ENCODE assay signal across 24 cellular contexts in the genomic region with DNA sequence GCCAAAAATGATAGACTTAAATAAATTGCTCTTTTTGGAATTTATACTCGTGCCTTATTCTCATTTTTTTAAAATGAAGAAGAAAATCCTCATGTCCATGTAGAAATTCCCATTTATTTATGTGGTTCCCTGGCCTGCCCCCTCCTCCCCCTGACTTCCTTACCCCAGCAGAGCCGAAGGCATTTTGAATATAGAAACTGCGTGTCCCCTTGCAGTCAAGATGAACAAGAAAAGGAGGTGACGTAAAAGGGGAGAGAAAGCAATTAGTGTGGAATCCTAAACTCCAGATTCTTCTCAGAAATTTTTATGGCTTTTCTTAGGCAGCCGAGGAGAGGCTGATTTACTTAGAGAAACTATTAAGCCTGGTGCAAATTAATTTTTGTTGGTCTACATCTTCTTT.
"Had no signal": no experiment of that assay in that cellular context is flagged by ENCODE, and none has a peak within 500 bp of the region (broad histone marks: within the 10 kb centered on the region; RNA-seq: fewer than 3 reads in every experiment).

No MANE protein-coding gene starts in this region.

- H3K4me3 Mint-ChIP-seq: effector memory CD8-positive, alpha-beta T cell; immature natural killer cell; natural killer cell; stimulated activated effector memory CD8-positive, alpha-beta T cell treated with anti-CD3 and anti-CD28 coated beads, Interleukin-12 subunit alpha, Interleukin-12 subunit beta, amount 100 ng/mL, for 72 hours; stimulated activated naive CD8-positive, alpha-beta T cell treated with anti-CD3 and anti-CD28 coated beads, Interleukin-15, Interleukin-2, amounts not matched to agents 100 ng/mL and 50 ng/mL, for 24 hours had no signal

- H3K4me1 ChIP-seq: lower lobe of right lung, prostate gland, right atrium auricular region, tibial nerve, upper lobe of left lung had no signal

- H3K27me3 ChIP-seq: right atrium auricular region, tibial nerve, upper lobe of left lung had no signal

- DNase-seq: dermis blood vessel endothelial cell; effector memory CD8-positive, alpha-beta T cell; hypothalamus; immature natural killer cell; islet precursor cell; kidney glomerular epithelial cell; left colon; left ventricle myocardium superior; lower lobe of right lung; natural killer cell; nucleus accumbens; stimulated activated CD4-positive, alpha-beta T cell treated with anti-CD3 and anti-CD28 coated beads, Interleukin-2, amount 100 ng/mL, for 24 hours; stimulated activated CD4-positive, alpha-beta T cell treated with anti-CD3 and anti-CD28 coated beads, Interleukin-4, amount 100 ng/mL, for 24 hours; upper lobe of left lung had no signal

- FAIRE-seq: frontal cortex, urothelium cell line had no signal

- H3K4me3 ChIP-seq: coronary artery, lower lobe of right lung, prostate gland, right atrium auricular region, thoracic aorta, tibial nerve, upper lobe of left lung had no signal

- H3K27ac ChIP-seq: coronary artery, lower lobe of right lung, prostate gland, right atrium auricular region, thoracic aorta, tibial nerve, upper lobe of left lung had no signal

- H3K27ac Mint-ChIP-seq: effector memory CD8-positive, alpha-beta T cell; immature natural killer cell; natural killer cell; stimulated activated effector memory CD8-positive, alpha-beta T cell treated with anti-CD3 and anti-CD28 coated beads, Interleukin-12 subunit alpha, Interleukin-12 subunit beta, amount 100 ng/mL, for 72 hours; stimulated activated naive CD8-positive, alpha-beta T cell treated with anti-CD3 and anti-CD28 coated beads, Interleukin-15, Interleukin-2, amounts not matched to agents 100 ng/mL and 50 ng/mL, for 24 hours had no signal

- H3K4me1 Mint-ChIP-seq: immature natural killer cell; natural killer cell; stimulated activated effector memory CD8-positive, alpha-beta T cell treated with anti-CD3 and anti-CD28 coated beads, Interleukin-12 subunit alpha, Interleukin-12 subunit beta, amount 100 ng/mL, for 72 hours had no signal

- H3K9me3 Mint-ChIP-seq: effector memory CD8-positive, alpha-beta T cell; natural killer cell; stimulated activated effector memory CD8-positive, alpha-beta T cell treated with anti-CD3 and anti-CD28 coated beads, Interleukin-12 subunit alpha, Interleukin-12 subunit beta, amount 100 ng/mL, for 72 hours; stimulated activated naive CD8-positive, alpha-beta T cell treated with anti-CD3 and anti-CD28 coated beads, Interleukin-15, Interleukin-2, amounts not matched to agents 100 ng/mL and 50 ng/mL, for 24 hours had no signal

- ATAC-seq: effector memory CD8-positive, alpha-beta T cell; left colon; left ventricle myocardium superior; lower lobe of right lung; natural killer cell; sciatic nerve; stimulated activated effector memory CD8-positive, alpha-beta T cell treated with anti-CD3 and anti-CD28 coated beads, Interleukin-12 subunit alpha, Interleukin-12 subunit beta, amount 100 ng/mL, for 72 hours had no signal

- H3K36me3 Mint-ChIP-seq: immature natural killer cell; natural killer cell; stimulated activated effector memory CD8-positive, alpha-beta T cell treated with anti-CD3 and anti-CD28 coated beads, Interleukin-12 subunit alpha, Interleukin-12 subunit beta, amount 100 ng/mL, for 72 hours had no signal

- H3K36me3 ChIP-seq: lower lobe of right lung, prostate gland, right atrium auricular region, thoracic aorta, tibial nerve, upper lobe of left lung had no signal

- H3K9me3 ChIP-seq: lower lobe of right lung, prostate gland, right atrium auricular region, thoracic aorta, tibial nerve, upper lobe of left lung had no signal
